8 cellular contexts compared by ENCODE assay signal in the genomic region with DNA sequence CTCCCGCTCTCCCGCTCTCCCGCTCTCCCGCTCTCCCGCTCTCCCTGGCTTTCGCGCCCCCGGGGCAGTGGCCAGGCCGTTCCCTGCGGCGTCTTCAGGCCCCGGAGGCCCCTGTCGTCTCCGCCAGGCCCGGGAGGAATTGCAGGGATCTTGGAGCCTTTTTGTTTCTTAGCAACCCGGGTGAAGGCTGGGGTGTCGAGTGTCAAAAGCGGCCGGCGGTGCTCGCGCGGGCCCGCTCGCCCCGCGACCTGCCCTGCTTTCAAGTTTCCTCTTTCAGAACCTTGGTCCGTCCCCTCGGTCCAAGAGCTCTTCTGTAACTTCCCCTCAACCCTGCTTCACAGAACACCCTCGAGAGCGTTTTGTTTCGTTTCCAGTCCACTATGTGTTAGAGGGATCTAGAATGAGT. TPM values are rescaled to one million over a fixed set of nuclear protein-coding genes. Genes with fewer than 3 reads are reported as not detected.
A peak's percentile ranks its signal among the peaks of the same experiment; 100 is the strongest.
DNase-seq lines count a peak whose midpoint lies in the region; ATAC-seq and TF ChIP-seq lines count a peak whose summit lies in the region.

No MANE protein-coding gene starts in this region.

- peak overlapping the region; percentile 76 for H3K4me3 ChIP-seq in Caco-2 (ENCODE audit: low read depth, low read length)
- peak overlapping the region; percentile 70 to 78 for H3K4me3 ChIP-seq in Panc1 (ENCODE audit: low read depth in 2 of 2, low read length in 2 of 2)
- peak overlapping the region; percentile 93 to 95 for H3K4me3 ChIP-seq in neutrophil (ENCODE audit: low read depth in 1 of 2, low read length in 1 of 2)
- H3K4me3 ChIP-seq in vagina = peak overlapping the region; percentile 58 to 65

- POLR2A ChIA-PET in Caco-2 (lab: Charles Lee) = no interaction called here
- POLR2A ChIA-PET in Panc1 (lab: Charles Lee) = no interaction called here

- H3K27me3 Mint-ChIP-seq in Caco-2 (ENCODE audit: insufficient read depth, unreplicated experiment) = no peaks in the 10 kb centered on the region
- H3K27me3 Mint-ChIP-seq in activated naive CD8-positive, alpha-beta T cell = no peaks in the 10 kb centered on the region

- H3K27me3 ChIP-seq in Caco-2 (replicated peaks; ENCODE audit: control insufficient read depth, insufficient read depth, low read length) (no peaks in the 10 kb centered on the region), Panc1 (ENCODE audit: control insufficient read depth, insufficient read depth, low read length) (no peaks in the 10 kb centered on the region), neutrophil (no peaks in the 10 kb centered on the region), vagina (no peaks in the 10 kb centered on the region)

- H3K9me3 ChIP-seq in Caco-2 = no peaks in the 10 kb centered on the region
- H3K9me3 ChIP-seq in Panc1 (ENCODE audit: control insufficient read depth, insufficient read depth, low read depth, low read length) = no peaks in the 10 kb centered on the region
- H3K9me3 ChIP-seq in neutrophil = no peaks in the 10 kb centered on the region
- no peaks in the 10 kb centered on the region for H3K9me3 ChIP-seq in vagina

- H3K4me1 Mint-ChIP-seq in Caco-2 (ENCODE audit: low read depth, unreplicated experiment) = peaks cover 10% of the 10 kb centered on the region
- peaks cover 47% of the 10 kb centered on the region for H3K4me1 Mint-ChIP-seq in activated naive CD8-positive, alpha-beta T cell (ENCODE audit: low read depth)

- H3K9me3 Mint-ChIP-seq in Caco-2 (ENCODE audit: unreplicated experiment) = no peaks in the 10 kb centered on the region
- H3K9me3 Mint-ChIP-seq in activated naive CD8-positive, alpha-beta T cell (ENCODE audit: low read depth) = no peaks in the 10 kb centered on the region

- TF ChIP-seq POLR2A in vagina (IDR thresholded peaks at IDR 0.05) = no peak

- H3K27ac ChIP-seq in Panc1 (ENCODE audit: low read length) (peak overlapping the region; percentile 88), neutrophil (peak overlapping the region; percentile 94), vagina (peak overlapping the region; percentile 98)

- CTCF ChIA-PET in Caco-2 (lab: Charles Lee) = no interaction called here
- CTCF ChIA-PET in Panc1 (lab: Charles Lee) = interaction anchor here (0.5 kb wide), 1 partner anchor 159 kb away, joined by 3 read pairs; no protein-coding TSS in a partner anchor

- DNase-seq in Caco-2 (peak; percentile 28 to 47), Panc1 (ENCODE audit: low read depth, low spot score) (no peak), glomerular visceral epithelial cell (ENCODE audit: extremely low spot score) (peak; percentile 45), vagina (ENCODE audit: extremely low spot score in 2 of 2) (no peak)

- TF ChIP-seq CTCF in Caco-2 (IDR thresholded peaks at IDR 0.05; ENCODE audit: insufficient read depth in 1 of 2, low read depth in 1 of 2, low read length in 1 of 2, severe bottlenecking in 1 of 2, unreplicated experiment in 1 of 2) (no peak), Panc1 (IDR thresholded peaks at IDR 0.05) (no peak), neutrophil (IDR thresholded peaks at IDR 0.05) (no peak), vagina (IDR thresholded peaks at IDR 0.05) (no peak)

- H3K27ac Mint-ChIP-seq in Caco-2 (ENCODE audit: unreplicated experiment) = peak overlapping the region; percentile 94
- H3K27ac Mint-ChIP-seq in activated naive CD8-positive, alpha-beta T cell = peak overlapping the region; percentile 94

- intact Hi-C loops in Caco-2 (cut with micrococcal nuclease; ENCODE audit: unreplicated experiment) = loop anchor here (5.0 to 10.0 kb wide), 3 partner anchors 78 to 851 kb away; a partner anchor contains a TSS
- intact Hi-C loops in Panc1 (cut with micrococcal nuclease; ENCODE audit: unreplicated experiment) = no loop called here
- intact Hi-C loops in vagina (cut with DNase I) = loop anchor here (5.0 to 10.0 kb wide), 2 partner anchors 151 to 252 kb away; a partner anchor contains a TSS

- H3K4me1 ChIP-seq in Caco-2 (no peaks in the 10 kb centered on the region), Panc1 (ENCODE audit: control insufficient read depth, insufficient read depth, low read length) (peaks cover 13% of the 10 kb centered on the region), neutrophil (ENCODE audit: control insufficient read depth in 1 of 2, insufficient read depth in 1 of 2, low read depth in 1 of 2, low read length in 1 of 2) (peaks cover 52 to 53% of the 10 kb centered on the region in 2 experiments), vagina (peaks cover 54% of the 10 kb centered on the region)

- BruUV-seq in Caco-2 (replicated peaks; lab: Mats Ljungman, UMichigan) (no TSS peak), Panc1 (replicated peaks; lab: Mats Ljungman, UMichigan) (no TSS peak)

- in situ Hi-C loops in Panc1 (cut with HindIII; ENCODE audit: low pct_unique_long_range_greater_than_20kb, low sequenced_read_pairs) = no loop called here

- peak overlapping the region; percentile 92 for H3K4me3 Mint-ChIP-seq in Caco-2 (ENCODE audit: unreplicated experiment)
- peak overlapping the region; percentile 98 for H3K4me3 Mint-ChIP-seq in activated naive CD8-positive, alpha-beta T cell

- H3K36me3 ChIP-seq in Caco-2 (ENCODE audit: control insufficient read depth, insufficient read depth, low read length) (no peaks in the 10 kb centered on the region), Panc1 (ENCODE audit: control insufficient read depth, insufficient read depth, low read length) (peaks cover 4% of the 10 kb centered on the region), neutrophil (peaks cover 3% of the 10 kb centered on the region), vagina (no peaks in the 10 kb centered on the region)

- peaks cover 25% of the 10 kb centered on the region for H3K36me3 Mint-ChIP-seq in Caco-2 (ENCODE audit: insufficient read depth, unreplicated experiment)
- H3K36me3 Mint-ChIP-seq in activated naive CD8-positive, alpha-beta T cell = peaks cover 18% of the 10 kb centered on the region

- ATAC-seq in GM19452 (IDR thresholded peaks at IDR 0.05; ENCODE audit: unreplicated experiment) = peak; percentile 25
- peak; percentile 16 for ATAC-seq in HG03558 (IDR thresholded peaks at IDR 0.05; ENCODE audit: extremely low read depth, unreplicated experiment)
- ATAC-seq in Panc1 = no peak

RNA-seq across cellular contexts. Expression of a gene that starts 1.4 kb away (rescaled TPM):
- total RNA-seq in Caco-2 (2022) (24.3 and 26.4 TPM in 2 replicates), Panc1 (2021; ENCODE audit: unreplicated experiment) (27.3 TPM), vagina (15.7 TPM)
- polyA plus RNA-seq in Panc1 (2012; ENCODE audit: insufficient read length) = 18.0 TPM

Comparison
In these comparisons a context has a peak if more than half of its experiments do, and no peak if none do; other contexts are left out.
1. DNase-seq: peak in Caco-2 (2 of 2) and glomerular visceral epithelial cell (single experiment); none in Panc1 (single experiment) and vagina (0 of 2).
2. Peak in every context shown above with its lines, with median percentiles within 50 percentile points of each other: H3K4me3 ChIP-seq and H3K27ac ChIP-seq.